ENCODE assay signal across 10 cellular contexts in the genomic region with DNA sequence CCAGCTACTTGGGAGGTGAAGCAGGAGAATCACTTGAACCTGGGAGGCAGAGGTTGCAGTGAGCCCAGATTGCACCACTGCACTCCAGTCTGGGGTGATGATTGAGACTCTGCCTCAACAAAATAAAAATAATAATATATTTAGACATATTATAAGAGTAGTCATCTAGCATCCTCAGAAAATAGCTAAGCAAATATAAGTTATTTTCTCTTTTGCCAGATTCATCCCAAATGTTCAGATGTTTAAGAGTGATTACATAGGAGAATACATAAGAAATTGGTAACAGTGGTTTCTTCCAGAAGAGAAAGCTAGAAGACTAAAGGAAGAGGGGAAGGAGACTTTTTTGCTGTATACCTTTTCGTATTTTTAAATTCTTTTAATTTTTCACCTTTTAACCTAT.
"Had no signal": no experiment of that assay in that cellular context is flagged by ENCODE, and none has a peak within 500 bp of the region (broad histone marks: within the 10 kb centered on the region; RNA-seq: fewer than 3 reads in every experiment).

No MANE protein-coding gene starts in this region.

- H3K4me2 ChIP-seq: GM23338, KMS-11 had no signal

- ATAC-seq: GM23338 had no signal

- DNase-seq: H9, HCEC 1CT, HFFc6, IMR-90, KBM-7 had no signal

- H3K27ac ChIP-seq: KMS-11 had no signal

- H3K4me3 ChIP-seq: GM23338 had no signal

- FAIRE-seq: H1, H54, HTR-8/SVneo had no signal

- H3K9ac ChIP-seq: KMS-11 had no signal

- H2AFZ ChIP-seq: GM23338 had no signal
